1 cellular context compared by ENCODE assay signal in the genomic region with DNA sequence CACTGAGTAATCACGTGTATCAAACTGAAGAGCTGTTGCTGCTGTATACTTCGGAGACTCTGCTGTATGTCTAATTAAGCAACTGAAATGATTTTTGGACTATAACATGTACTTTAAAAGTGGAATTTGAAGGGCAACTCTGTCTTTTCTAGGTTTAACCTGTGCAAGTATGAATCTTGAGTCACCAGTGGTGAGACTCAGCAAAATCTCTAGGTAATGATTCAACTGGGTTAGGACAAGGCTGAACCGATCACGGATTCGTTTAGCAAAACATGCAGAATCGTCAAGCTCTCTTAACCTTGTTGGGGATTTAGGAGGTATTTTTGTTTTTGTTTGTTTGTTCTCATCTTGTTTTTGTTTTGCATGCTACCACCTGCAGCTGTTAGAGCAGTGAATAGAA.
TF ChIP-seq lines count a peak whose summit lies in the region.

No MANE protein-coding gene starts in this region.

TF ChIP-seq in GM23338, 12 proteins besides CTCF, POLR2A, EP300 and RAD21 (continued from another document):
- TF ChIP-seq, protein P1, sequence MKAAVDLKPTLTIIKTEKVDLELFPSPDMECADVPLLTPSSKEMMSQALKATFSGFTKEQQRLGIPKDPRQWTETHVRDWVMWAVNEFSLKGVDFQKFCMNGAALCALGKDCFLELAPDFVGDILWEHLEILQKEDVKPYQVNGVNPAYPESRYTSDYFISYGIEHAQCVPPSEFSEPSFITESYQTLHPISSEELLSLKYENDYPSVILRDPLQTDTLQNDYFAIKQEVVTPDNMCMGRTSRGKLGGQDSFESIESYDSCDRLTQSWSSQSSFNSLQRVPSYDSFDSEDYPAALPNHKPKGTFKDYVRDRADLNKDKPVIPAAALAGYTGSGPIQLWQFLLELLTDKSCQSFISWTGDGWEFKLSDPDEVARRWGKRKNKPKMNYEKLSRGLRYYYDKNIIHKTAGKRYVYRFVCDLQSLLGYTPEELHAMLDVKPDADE (IDR thresholded peaks at IDR 0.05), result no peak
- TF ChIP-seq JUNB (IDR thresholded peaks at IDR 0.05; ENCODE audit: unreplicated experiment) (no peak), ZNF114 (CRISPR knock-in tag; IDR thresholded peaks at IDR 0.05) (no peak), NANOG (IDR thresholded peaks at IDR 0.05; ENCODE audit: borderline replicate concordance) (no peak), EZH2 (IDR thresholded peaks at IDR 0.05; ENCODE audit: low read depth, unreplicated experiment) (no peak)
- TF ChIP-seq, protein P2, sequence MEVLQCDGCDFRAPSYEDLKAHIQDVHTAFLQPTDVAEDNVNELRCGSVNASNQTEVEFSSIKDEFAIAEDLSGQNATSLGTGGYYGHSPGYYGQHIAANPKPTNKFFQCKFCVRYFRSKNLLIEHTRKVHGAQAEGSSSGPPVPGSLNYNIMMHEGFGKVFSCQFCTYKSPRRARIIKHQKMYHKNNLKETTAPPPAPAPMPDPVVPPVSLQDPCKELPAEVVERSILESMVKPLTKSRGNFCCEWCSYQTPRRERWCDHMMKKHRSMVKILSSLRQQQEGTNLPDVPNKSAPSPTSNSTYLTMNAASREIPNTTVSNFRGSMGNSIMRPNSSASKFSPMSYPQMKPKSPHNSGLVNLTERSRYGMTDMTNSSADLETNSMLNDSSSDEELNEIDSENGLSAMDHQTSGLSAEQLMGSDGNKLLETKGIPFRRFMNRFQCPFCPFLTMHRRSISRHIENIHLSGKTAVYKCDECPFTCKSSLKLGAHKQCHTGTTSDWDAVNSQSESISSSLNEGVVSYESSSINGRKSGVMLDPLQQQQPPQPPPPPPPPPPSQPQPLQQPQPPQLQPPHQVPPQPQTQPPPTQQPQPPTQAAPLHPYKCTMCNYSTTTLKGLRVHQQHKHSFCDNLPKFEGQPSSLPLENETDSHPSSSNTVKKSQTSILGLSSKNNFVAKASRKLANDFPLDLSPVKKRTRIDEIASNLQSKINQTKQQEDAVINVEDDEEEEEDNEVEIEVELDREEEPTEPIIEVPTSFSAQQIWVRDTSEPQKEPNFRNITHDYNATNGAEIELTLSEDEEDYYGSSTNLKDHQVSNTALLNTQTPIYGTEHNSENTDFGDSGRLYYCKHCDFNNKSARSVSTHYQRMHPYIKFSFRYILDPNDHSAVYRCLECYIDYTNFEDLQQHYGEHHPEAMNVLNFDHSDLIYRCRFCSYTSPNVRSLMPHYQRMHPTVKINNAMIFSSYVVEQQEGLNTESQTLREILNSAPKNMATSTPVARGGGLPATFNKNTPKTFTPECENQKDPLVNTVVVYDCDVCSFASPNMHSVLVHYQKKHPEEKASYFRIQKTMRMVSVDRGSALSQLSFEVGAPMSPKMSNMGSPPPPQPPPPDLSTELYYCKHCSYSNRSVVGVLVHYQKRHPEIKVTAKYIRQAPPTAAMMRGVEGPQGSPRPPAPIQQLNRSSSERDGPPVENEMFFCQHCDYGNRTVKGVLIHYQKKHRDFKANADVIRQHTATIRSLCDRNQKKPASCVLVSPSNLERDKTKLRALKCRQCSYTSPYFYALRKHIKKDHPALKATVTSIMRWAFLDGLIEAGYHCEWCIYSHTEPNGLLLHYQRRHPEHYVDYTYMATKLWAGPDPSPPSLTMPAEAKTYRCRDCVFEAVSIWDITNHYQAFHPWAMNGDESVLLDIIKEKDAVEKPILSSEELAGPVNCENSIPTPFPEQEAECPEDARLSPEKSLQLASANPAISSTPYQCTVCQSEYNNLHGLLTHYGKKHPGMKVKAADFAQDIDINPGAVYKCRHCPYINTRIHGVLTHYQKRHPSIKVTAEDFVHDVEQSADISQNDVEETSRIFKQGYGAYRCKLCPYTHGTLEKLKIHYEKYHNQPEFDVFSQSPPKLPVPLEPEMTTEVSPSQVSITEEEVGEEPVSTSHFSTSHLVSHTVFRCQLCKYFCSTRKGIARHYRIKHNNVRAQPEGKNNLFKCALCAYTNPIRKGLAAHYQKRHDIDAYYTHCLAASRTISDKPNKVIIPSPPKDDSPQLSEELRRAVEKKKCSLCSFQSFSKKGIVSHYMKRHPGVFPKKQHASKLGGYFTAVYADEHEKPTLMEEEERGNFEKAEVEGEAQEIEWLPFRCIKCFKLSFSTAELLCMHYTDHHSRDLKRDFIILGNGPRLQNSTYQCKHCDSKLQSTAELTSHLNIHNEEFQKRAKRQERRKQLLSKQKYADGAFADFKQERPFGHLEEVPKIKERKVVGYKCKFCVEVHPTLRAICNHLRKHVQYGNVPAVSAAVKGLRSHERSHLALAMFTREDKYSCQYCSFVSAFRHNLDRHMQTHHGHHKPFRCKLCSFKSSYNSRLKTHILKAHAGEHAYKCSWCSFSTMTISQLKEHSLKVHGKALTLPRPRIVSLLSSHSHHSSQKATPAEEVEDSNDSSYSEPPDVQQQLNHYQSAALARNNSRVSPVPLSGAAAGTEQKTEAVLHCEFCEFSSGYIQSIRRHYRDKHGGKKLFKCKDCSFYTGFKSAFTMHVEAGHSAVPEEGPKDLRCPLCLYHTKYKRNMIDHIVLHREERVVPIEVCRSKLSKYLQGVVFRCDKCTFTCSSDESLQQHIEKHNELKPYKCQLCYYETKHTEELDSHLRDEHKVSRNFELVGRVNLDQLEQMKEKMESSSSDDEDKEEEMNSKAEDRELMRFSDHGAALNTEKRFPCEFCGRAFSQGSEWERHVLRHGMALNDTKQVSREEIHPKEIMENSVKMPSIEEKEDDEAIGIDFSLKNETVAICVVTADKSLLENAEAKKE (CRISPR knock-in tag; IDR thresholded peaks at IDR 0.05), result no peak
